Comparison of ENCODE assay signal across 14 cellular contexts in genomic region chr1:61606448-61607312, GRCh38.
DNase-seq lines count a peak whose midpoint lies in the region; ATAC-seq, FAIRE-seq and TF ChIP-seq lines count a peak whose summit lies in the region.
"Had no signal": no experiment of that assay in that cellular context is flagged by ENCODE, and none has a peak within 500 bp of the region (broad histone marks: within the 10 kb centered on the region; RNA-seq: fewer than 3 reads in every experiment).

No MANE protein-coding gene starts in this region.

- CTCF ChIA-PET in SK-N-SH (lab: Yijun Ruan, JAX) = interaction anchor here (0.7 to 0.8 kb wide), 3 partner anchors 16 to 628 kb away, joined by 3 to 4 read pairs (median 3); no protein-coding TSS in a partner anchor

- H3K4me1 ChIP-seq in SK-N-SH (ENCODE audit: control insufficient read depth in 1 of 2, insufficient read depth in 2 of 2, low read depth in 1 of 2, low read length in 1 of 2) (peaks cover 3 to 4% of the 10 kb centered on the region in 2 experiments; a peak in 2 of 4 replicates), vagina (peaks cover 22% of the 10 kb centered on the region)

- no peak for TF ChIP-seq RAD21 in SK-N-SH (IDR thresholded peaks at IDR 0.05; ENCODE audit: low read length)

- H3K4me3 ChIP-seq in SK-N-SH (ENCODE audit: low read depth in 2 of 2, low read length in 1 of 2) (no peak overlapping the region), fibroblast of pulmonary artery (replicated peaks; ENCODE audit: low read depth, low read length) (no peak overlapping the region), vagina (no peak overlapping the region)

- TF ChIP-seq CTCF in SK-N-SH (IDR thresholded peaks at IDR 0.05) (no peak), fibroblast of pulmonary artery (IDR thresholded peaks at IDR 0.05; ENCODE audit: low read length, missing control alignments) (no peak), vagina (IDR thresholded peaks at IDR 0.05) (no peak), D721Med (IDR thresholded peaks at IDR 0.05; ENCODE audit: insufficient read depth, missing control alignments) (no peak)

- ATAC-seq in SK-N-SH treated with all-trans-retinoic acid at 6 μM for 48 hours = no peak
- no peak for ATAC-seq in HG03469 (IDR thresholded peaks at IDR 0.05; ENCODE audit: unreplicated experiment)

- H3K4me2 ChIP-seq in SK-N-SH = peak overlapping the region; percentile 6; the same call in 1 of the 2 replicates

- FAIRE-seq in D721Med (lab: Jason Lieb, UNC) = no peak
- FAIRE-seq: G401.6 had no signal

- DNase-seq in SK-N-SH = no peak
- peak; percentile 63 for DNase-seq in fibroblast of pulmonary artery (ENCODE audit: low read depth)
- DNase-seq in occipital lobe (lab: John Stamatoyannopoulos, UW) = peak; percentile 29
- no peak for DNase-seq in vagina (ENCODE audit: extremely low spot score in 2 of 2)
- no peak for DNase-seq in NCI-H748 (lab: John Stamatoyannopoulos, UW; ENCODE audit: unreplicated experiment)
- DNase-seq in D721Med (ENCODE audit: insufficient read length, low spot score) = no peak
- DNase-seq: activated gamma-delta T cell treated with Interleukin-2 at 50 U/mL for 16 hours; islet precursor cell; stimulated activated CD4-positive, alpha-beta T cell treated with anti-CD3 and anti-CD28 coated beads, Interleukin-15, amount 100 ng/mL, for 24 hours had no signal

- POLR2A ChIA-PET in SK-N-SH (lab: Yijun Ruan, JAX) = no interaction called here

- H3K27me3 ChIP-seq in SK-N-SH (ENCODE audit: insufficient read depth) (no peaks in the 10 kb centered on the region), vagina (no peaks in the 10 kb centered on the region)

- intact Hi-C loops in vagina (cut with DNase I) = no loop called here

- H2AFZ ChIP-seq in SK-N-SH (ENCODE audit: low read depth) = peak overlapping the region; percentile 88

- H3K9me2 ChIP-seq in SK-N-SH = no peaks in the 10 kb centered on the region

- 88% methylated on average over 15 of the region's 15 CpGs for WGBS in SK-N-SH (ENCODE audit: low lambda C conversion rate)

- H3K9me3 ChIP-seq in SK-N-SH (no peaks in the 10 kb centered on the region), vagina (no peaks in the 10 kb centered on the region)

- H4K20me1 ChIP-seq in SK-N-SH (ENCODE audit: insufficient read depth) = no peaks in the 10 kb centered on the region

- no peak for TF ChIP-seq EP300 in SK-N-SH (IDR thresholded peaks at IDR 0.05; ENCODE audit: borderline replicate concordance in 1 of 2, low read depth in 1 of 2, low read length in 1 of 2)

- H3F3A ChIP-seq in SK-N-SH (replicated peaks; ENCODE audit: insufficient read depth) = peaks cover 4% of the 10 kb centered on the region

- no peaks in the 10 kb centered on the region for H3K79me2 ChIP-seq in SK-N-SH (ENCODE audit: insufficient read depth)

- no peak for TF ChIP-seq POLR2A in vagina (IDR thresholded peaks at IDR 0.05)

- peak overlapping the region; percentile 53 to 76 for H3K27ac ChIP-seq in SK-N-SH (ENCODE audit: low read depth in 2 of 2, low read length in 1 of 2)
- H3K27ac ChIP-seq in vagina = peak overlapping the region; percentile 57
- H3K27ac ChIP-seq: 22Rv1, VCaP had no signal

- H3K36me3 ChIP-seq in SK-N-SH (replicated peaks in 1 of 2; ENCODE audit: control insufficient read depth in 1 of 2, insufficient read depth in 2 of 2, low read length in 1 of 2) = no peaks in the 10 kb centered on the region
- no peaks in the 10 kb centered on the region for H3K36me3 ChIP-seq in vagina

- no peak overlapping the region for H3K9ac ChIP-seq in SK-N-SH

TF ChIP-seq in SK-N-SH, 30 proteins besides CTCF, POLR2A, EP300 and RAD21:
- TF ChIP-seq JUND (IDR thresholded peaks at IDR 0.05) = no peak
- TF ChIP-seq RXRA (IDR thresholded peaks at IDR 0.05; ENCODE audit: borderline replicate concordance, low read depth) = no peak
- TF ChIP-seq, protein P1, sequence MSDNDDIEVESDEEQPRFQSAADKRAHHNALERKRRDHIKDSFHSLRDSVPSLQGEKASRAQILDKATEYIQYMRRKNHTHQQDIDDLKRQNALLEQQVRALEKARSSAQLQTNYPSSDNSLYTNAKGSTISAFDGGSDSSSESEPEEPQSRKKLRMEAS (IDR thresholded peaks at IDR 0.05; ENCODE audit: low read depth) = no peak
- TF ChIP-seq, protein P2, sequence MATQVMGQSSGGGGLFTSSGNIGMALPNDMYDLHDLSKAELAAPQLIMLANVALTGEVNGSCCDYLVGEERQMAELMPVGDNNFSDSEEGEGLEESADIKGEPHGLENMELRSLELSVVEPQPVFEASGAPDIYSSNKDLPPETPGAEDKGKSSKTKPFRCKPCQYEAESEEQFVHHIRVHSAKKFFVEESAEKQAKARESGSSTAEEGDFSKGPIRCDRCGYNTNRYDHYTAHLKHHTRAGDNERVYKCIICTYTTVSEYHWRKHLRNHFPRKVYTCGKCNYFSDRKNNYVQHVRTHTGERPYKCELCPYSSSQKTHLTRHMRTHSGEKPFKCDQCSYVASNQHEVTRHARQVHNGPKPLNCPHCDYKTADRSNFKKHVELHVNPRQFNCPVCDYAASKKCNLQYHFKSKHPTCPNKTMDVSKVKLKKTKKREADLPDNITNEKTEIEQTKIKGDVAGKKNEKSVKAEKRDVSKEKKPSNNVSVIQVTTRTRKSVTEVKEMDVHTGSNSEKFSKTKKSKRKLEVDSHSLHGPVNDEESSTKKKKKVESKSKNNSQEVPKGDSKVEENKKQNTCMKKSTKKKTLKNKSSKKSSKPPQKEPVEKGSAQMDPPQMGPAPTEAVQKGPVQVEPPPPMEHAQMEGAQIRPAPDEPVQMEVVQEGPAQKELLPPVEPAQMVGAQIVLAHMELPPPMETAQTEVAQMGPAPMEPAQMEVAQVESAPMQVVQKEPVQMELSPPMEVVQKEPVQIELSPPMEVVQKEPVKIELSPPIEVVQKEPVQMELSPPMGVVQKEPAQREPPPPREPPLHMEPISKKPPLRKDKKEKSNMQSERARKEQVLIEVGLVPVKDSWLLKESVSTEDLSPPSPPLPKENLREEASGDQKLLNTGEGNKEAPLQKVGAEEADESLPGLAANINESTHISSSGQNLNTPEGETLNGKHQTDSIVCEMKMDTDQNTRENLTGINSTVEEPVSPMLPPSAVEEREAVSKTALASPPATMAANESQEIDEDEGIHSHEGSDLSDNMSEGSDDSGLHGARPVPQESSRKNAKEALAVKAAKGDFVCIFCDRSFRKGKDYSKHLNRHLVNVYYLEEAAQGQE (IDR thresholded peaks at IDR 0.05; ENCODE audit: low read depth, low read length) = no peak
- no peak for TF ChIP-seq TAF1 (IDR thresholded peaks at IDR 0.05; ENCODE audit: borderline replicate concordance, low read depth, low read length)
- TF ChIP-seq GABPA (IDR thresholded peaks at IDR 0.05; ENCODE audit: low read depth) = no peak

TF ChIP-seq in SK-N-SH treated with all-trans-retinoic acid at 6 μM for 48 hours, 23 proteins besides CTCF, POLR2A, EP300 and RAD21 (continues in another document):
- TF ChIP-seq ZFP3 (CRISPR knock-in tag; IDR thresholded peaks at IDR 0.05) (no peak), CSDC2 (CRISPR knock-in tag; IDR thresholded peaks at IDR 0.05) (no peak), ZNF565 (CRISPR knock-in tag; conservative IDR thresholded peaks at IDR 0.05; ENCODE audit: low read depth) (no peak), ZNF8 (CRISPR knock-in tag; IDR thresholded peaks at IDR 0.05) (no peak), PPARA (CRISPR knock-in tag; IDR thresholded peaks at IDR 0.05; ENCODE audit: borderline replicate concordance) (no peak), ZNF70 (CRISPR knock-in tag; IDR thresholded peaks at IDR 0.05) (no peak), ESRRG (CRISPR knock-in tag; IDR thresholded peaks at IDR 0.05) (no peak), CSRNP3 (CRISPR knock-in tag; IDR thresholded peaks at IDR 0.05) (no peak), ARNTL (CRISPR knock-in tag; IDR thresholded peaks at IDR 0.05; ENCODE audit: borderline replicate concordance, low read depth) (no peak), ZFP30 (CRISPR knock-in tag; IDR thresholded peaks at IDR 0.05) (no peak), TCF4 (CRISPR knock-in tag; IDR thresholded peaks at IDR 0.05; ENCODE audit: borderline replicate concordance) (no peak), GLIS3 (CRISPR knock-in tag; IDR thresholded peaks at IDR 0.05) (no peak), TOX (CRISPR knock-in tag; IDR thresholded peaks at IDR 0.05; ENCODE audit: borderline replicate concordance) (no peak), BACH2 (CRISPR knock-in tag; IDR thresholded peaks at IDR 0.05; ENCODE audit: borderline replicate concordance) (no peak)
- TF ChIP-seq, protein P3, sequence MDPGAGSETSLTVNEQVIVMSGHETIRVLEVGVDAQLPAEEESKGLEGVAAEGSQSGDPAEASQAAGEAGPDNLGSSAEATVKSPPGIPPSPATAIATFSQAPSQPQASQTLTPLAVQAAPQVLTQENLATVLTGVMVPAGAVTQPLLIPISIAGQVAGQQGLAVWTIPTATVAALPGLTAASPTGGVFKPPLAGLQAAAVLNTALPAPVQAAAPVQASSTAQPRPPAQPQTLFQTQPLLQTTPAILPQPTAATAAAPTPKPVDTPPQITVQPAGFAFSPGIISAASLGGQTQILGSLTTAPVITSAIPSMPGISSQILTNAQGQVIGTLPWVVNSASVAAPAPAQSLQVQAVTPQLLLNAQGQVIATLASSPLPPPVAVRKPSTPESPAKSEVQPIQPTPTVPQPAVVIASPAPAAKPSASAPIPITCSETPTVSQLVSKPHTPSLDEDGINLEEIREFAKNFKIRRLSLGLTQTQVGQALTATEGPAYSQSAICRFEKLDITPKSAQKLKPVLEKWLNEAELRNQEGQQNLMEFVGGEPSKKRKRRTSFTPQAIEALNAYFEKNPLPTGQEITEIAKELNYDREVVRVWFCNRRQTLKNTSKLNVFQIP (CRISPR knock-in tag; IDR thresholded peaks at IDR 0.05; ENCODE audit: borderline replicate concordance, low read depth) = no peak

Comparison
In these comparisons a context has a peak if more than half of its experiments do, and no peak if none do; other contexts are left out.
1. DNase-seq: peak in fibroblast of pulmonary artery (single experiment) and occipital lobe (single experiment); none in SK-N-SH (single experiment), vagina (0 of 2), NCI-H748 (single experiment) and D721Med (single experiment).